In genomic region chr11:71935338-71935925, GRCh38 we compare ENCODE assay signal across 28 cellular contexts. TPM values are rescaled to one million over a fixed set of nuclear protein-coding genes. Genes with fewer than 3 reads are reported as not detected.
A peak's percentile ranks its signal among the peaks of the same experiment; 100 is the strongest.
DNase-seq lines count a peak whose midpoint lies in the region; ATAC-seq, FAIRE-seq and TF ChIP-seq lines count a peak whose summit lies in the region.
"Had no signal": no experiment of that assay in that cellular context is flagged by ENCODE, and none has a peak within 500 bp of the region (broad histone marks: within the 10 kb centered on the region; RNA-seq: fewer than 3 reads in every experiment).

No MANE protein-coding gene starts in this region.

- H3K79me2 ChIP-seq in Loucy (ENCODE audit: insufficient read depth, low read length), result peaks cover 75% of the 10 kb centered on the region

- POLR2A ChIA-PET in A549 (lab: Yijun Ruan, JAX), result no interaction called here

- no peaks in the 10 kb centered on the region for H3K9me3 ChIP-seq in A549
- H3K9me3 ChIP-seq in Loucy (ENCODE audit: insufficient read depth, low read depth, low read length), result no peaks in the 10 kb centered on the region
- no peaks in the 10 kb centered on the region for H3K9me3 ChIP-seq in testis
- H3K9me3 ChIP-seq: BE2C; BLaER1 treated with 17β-estradiol and CSF1 and Interleukin-3, amounts not matched to agents 10 nM and 100 nM had no signal

- TF ChIP-seq EP300 in A549 (IDR thresholded peaks at IDR 0.05), result no peak

- FAIRE-seq in A549 (lab: Jason Lieb, UNC), result no peak
- FAIRE-seq: A204.1, D721Med, GM12878, GM18507, H1 had no signal

- no peaks in the 10 kb centered on the region for H3F3A ChIP-seq in Loucy (ENCODE audit: low read depth)

- TF ChIP-seq POLR2A in A549 (IDR thresholded peaks at IDR 0.05; ENCODE audit: low read length), result no peak
- TF ChIP-seq POLR2A in testis (IDR thresholded peaks at IDR 0.05), result no peak

- peaks cover 65% of the 10 kb centered on the region for H3K4me1 Mint-ChIP-seq in chondrocyte (ENCODE audit: low read depth)

- WGBS in A549 (ENCODE audit: missing lambda C conversion rate), result 62% methylated on average over 4 of the region's 4 CpGs
- 87 to 89% methylated on average over 4 of the region's 4 CpGs for WGBS in testis, 2 donors

- H3K27ac Mint-ChIP-seq in chondrocyte (ENCODE audit: unreplicated experiment), result peak overlapping the region; percentile 27
- H3K27ac Mint-ChIP-seq: CD14-positive monocyte; CD4-positive, alpha-beta T cell had no signal

- peaks cover 3% of the 10 kb centered on the region; the same call in 1 of the 2 replicates for H3K36me3 ChIP-seq in Loucy (ENCODE audit: insufficient read depth, low read length)
- H3K36me3 ChIP-seq in testis (ENCODE audit: low read depth, missing control alignments), result no peaks in the 10 kb centered on the region

- H3K4me3 ChIP-seq in A549 (no peak overlapping the region), Loucy (ENCODE audit: low read length, poor library complexity, severe bottlenecking) (no peak overlapping the region), testis (no peak overlapping the region)
- H3K4me3 ChIP-seq: BLaER1 treated with 17β-estradiol and CSF1 and Interleukin-3, amounts not matched to agents 10 nM and 100 nM; GM23248 had no signal

- peaks cover 30% of the 10 kb centered on the region for H4K20me1 ChIP-seq in Loucy (ENCODE audit: insufficient read depth, low read length, poor library complexity, severe bottlenecking)

- no peak overlapping the region for H3K4me3 Mint-ChIP-seq in chondrocyte (ENCODE audit: unreplicated experiment)
- H3K4me3 Mint-ChIP-seq: CD14-positive monocyte; CD4-positive, alpha-beta T cell; CD8-positive, alpha-beta memory T cell had no signal

- no peak overlapping the region for H2AFZ ChIP-seq in Loucy (ENCODE audit: low read length)
- H2AFZ ChIP-seq: GM23248 had no signal

- ATAC-seq in A549, result no peak
- peak; percentile 51 for ATAC-seq in left lobe of liver
- ATAC-seq in GM21576 (IDR thresholded peaks at IDR 0.05; ENCODE audit: unreplicated experiment), result no peak
- ATAC-seq: GM12878 had no signal

- H3K4me2 ChIP-seq in A549, result peak overlapping the region; percentile 94
- peak overlapping the region; percentile 13 for H3K4me2 ChIP-seq in Loucy (ENCODE audit: low read depth, low read length, poor library complexity, severe bottlenecking)

- TF ChIP-seq RAD21 in A549 (conservative IDR thresholded peaks at IDR 0.05 in 1 of 2, IDR thresholded peaks at IDR 0.05 in 1 of 2), result no peak

- no peaks in the 10 kb centered on the region for H3K27me3 Mint-ChIP-seq in chondrocyte (ENCODE audit: low read depth)
- H3K27me3 Mint-ChIP-seq: CD4-positive, alpha-beta T cell; CD8-positive, alpha-beta memory T cell had no signal

- H3K27ac ChIP-seq in A549, result peak overlapping the region; percentile 76 to 83
- H3K27ac ChIP-seq in testis, result no peak overlapping the region
- H3K27ac ChIP-seq: 22Rv1; BLaER1 treated with 17β-estradiol and CSF1 and Interleukin-3, amounts not matched to agents 10 nM and 100 nM; GM23248 had no signal

- peaks cover 4% of the 10 kb centered on the region for H3K36me3 Mint-ChIP-seq in chondrocyte (ENCODE audit: low read depth)

- H3K9me3 Mint-ChIP-seq in chondrocyte (ENCODE audit: low read depth), result no peaks in the 10 kb centered on the region
- H3K9me3 Mint-ChIP-seq: CD14-positive monocyte; CD4-positive, alpha-beta T cell; CD8-positive, alpha-beta memory T cell had no signal

- intact Hi-C loops in testis (cut with DNase I; ENCODE audit: low total_unique reads), result no loop called here

- H3K27me3 ChIP-seq in Loucy (ENCODE audit: insufficient read depth, low read length, poor library complexity, severe bottlenecking), result no peaks in the 10 kb centered on the region
- H3K27me3 ChIP-seq in testis, result no peaks in the 10 kb centered on the region
- H3K27me3 ChIP-seq: BE2C; BLaER1 treated with 17β-estradiol and CSF1 and Interleukin-3, amounts not matched to agents 10 nM and 100 nM had no signal

- no peak overlapping the region for H3K9ac ChIP-seq in Loucy (ENCODE audit: low read depth, low read length, poor library complexity, severe bottlenecking)
- H3K9ac ChIP-seq: BLaER1 treated with 17β-estradiol and CSF1 and Interleukin-3, amounts not matched to agents 10 nM and 100 nM; GM23248 had no signal

- no peaks in the 10 kb centered on the region for H3K9me2 ChIP-seq in Loucy (replicated peaks; ENCODE audit: low read depth, low read length)

- CTCF ChIA-PET in A549 (lab: Yijun Ruan, JAX), result interaction anchor here (0.7 kb wide), 1 partner anchor 11 kb away, joined by 3 read pairs; no protein-coding TSS in a partner anchor

- TF ChIP-seq CTCF in A549 (IDR thresholded peaks at IDR 0.05) (no peak), Loucy (conservative IDR thresholded peaks at IDR 0.05; ENCODE audit: low read length) (no peak), chondrocyte (IDR thresholded peaks at IDR 0.05) (no peak), testis (IDR thresholded peaks at IDR 0.05) (no peak)

- peaks cover 100% of the 10 kb centered on the region for H3K4me1 ChIP-seq in A549
- peaks cover 31% of the 10 kb centered on the region for H3K4me1 ChIP-seq in Loucy (ENCODE audit: insufficient read depth, low read length, poor library complexity, severe bottlenecking)
- peaks cover 23% of the 10 kb centered on the region for H3K4me1 ChIP-seq in testis

- DNase-seq in A549 (ENCODE audit: low read depth in 1 of 2, low spot score in 1 of 2) (no peak), chondrocyte (ENCODE audit: low spot score) (no peak), left lobe of liver (ENCODE audit: low spot score) (no peak), NCI-H146 treated with DMSO at 0.1 percent for 48 hours (lab: John Stamatoyannopoulos, UW; ENCODE audit: unreplicated experiment) (no peak), testis (no peak), NCI-H2081 treated with DMSO at 0.1 percent for 48 hours (lab: John Stamatoyannopoulos, UW) (no peak)
- DNase-seq: ACHN; AML-193; BE2C; CD4-positive, alpha-beta T cell; CD8-positive, alpha-beta memory T cell; DMS 273 treated with DMSO at 0.1 percent for 48 hours; DMS79; EL; GDM1; GM23248; H7; HCEC 1CT had no signal

TF ChIP-seq in A549, 52 proteins besides CTCF, POLR2A, EP300 and RAD21:
- TF ChIP-seq ZFP36 (IDR thresholded peaks at IDR 0.05; ENCODE audit: borderline replicate concordance, partially characterized antibody), result no peak
- TF ChIP-seq CHD2 (IDR thresholded peaks at IDR 0.05; ENCODE audit: low read length, partially characterized antibody), result no peak
- no peak for TF ChIP-seq MAFK (IDR thresholded peaks at IDR 0.05; ENCODE audit: partially characterized antibody)

RNA-seq across cellular contexts. Expression of gene RNF121, which starts 6.6 kb away (rescaled TPM):
- polyA plus RNA-seq in A549 (2011; rRNA removed) (102 and 105 TPM in 2 replicates), A549 (2017; fragmentation: RNase III; extraction: RNeasy Plus Mini Kit Qiagen cat#74134 plus additional on column Dnase treatment) (79.0 to 87.2 TPM (median 80.3 TPM) in 3 replicates), testis (ENCODE audit: insufficient read depth, low read depth, low replicate concordance) (54.4 TPM)
- 81.5 and 94.2 TPM in 2 replicates for polyA plus RNA-seq in A549 (2012; cell fraction: cytosol; rRNA removed)
- polyA plus RNA-seq in A549 (2012; cell fraction: nucleus; rRNA removed), result 108 and 144 TPM in 2 replicates
- 132 and 152 TPM in 2 replicates for polyA minus RNA-seq in A549 (2011; rRNA and poly(A)+ RNA removed)
- total RNA-seq in chondrocyte (63.2 to 97.1 TPM (median 64.2 TPM) in 3 replicates), left lobe of liver (18.5 TPM), testis (10 to 100 TPM; 51.7 to 72.5 TPM)

RNA-seq across cellular contexts. Expression of gene XNDC1N, which starts 7.0 kb away (rescaled TPM):
- polyA plus RNA-seq in A549 (2011; rRNA removed) (6.9 and 7.6 TPM in 2 replicates), A549 (2017; fragmentation: RNase III; extraction: RNeasy Plus Mini Kit Qiagen cat#74134 plus additional on column Dnase treatment) (4.3 to 5.0 TPM (median 4.9 TPM) in 3 replicates), testis (ENCODE audit: insufficient read depth, low read depth, low replicate concordance) (5.0 TPM)
- 3.5 and 5.2 TPM in 2 replicates for polyA plus RNA-seq in A549 (2012; cell fraction: cytosol; rRNA removed)
- 4.0 and 9.9 TPM in 2 replicates for polyA plus RNA-seq in A549 (2012; cell fraction: nucleus; rRNA removed)
- polyA minus RNA-seq in A549 (2011; rRNA and poly(A)+ RNA removed), result 27.9 and 28.7 TPM in 2 replicates
- total RNA-seq in chondrocyte (5.1 to 10.7 TPM (median 6.1 TPM) in 3 replicates), left lobe of liver (3.4 TPM), testis (10 to 100 TPM in 1 of 2 donors, 1 to 10 TPM in 1; 9.0 to 14.5 TPM)

RNA-seq across cellular contexts. Expression of gene DEFB131B, which starts 57.2 kb away (rescaled TPM):
- polyA plus RNA-seq in A549 (2011; rRNA removed), result not detected in 2 replicates
- not detected in 2 replicates for polyA plus RNA-seq in A549 (2012; cell fraction: cytosol; rRNA removed)
- not detected in 2 replicates for polyA plus RNA-seq in A549 (2012; cell fraction: nucleus; rRNA removed)
- not detected in 3 replicates for polyA plus RNA-seq in A549 (2017; fragmentation: RNase III; extraction: RNeasy Plus Mini Kit Qiagen cat#74134 plus additional on column Dnase treatment)
- not detected in 2 replicates for polyA minus RNA-seq in A549 (2011; rRNA and poly(A)+ RNA removed)
- not detected in 3 replicates for total RNA-seq in chondrocyte
- total RNA-seq in left lobe of liver, result not detected
- total RNA-seq in testis, result not detected
- polyA plus RNA-seq in testis (ENCODE audit: insufficient read depth, low read depth, low replicate concordance), result not detected
- total RNA-seq: CD4-positive, alpha-beta T cell; CD8-positive, alpha-beta memory T cell; GM12878; GM23248; H1; H7 had no signal
- polyA plus RNA-seq: CD14-positive monocyte; CD8-positive, alpha-beta memory T cell; GM12878; GM23248; H1 had no signal

Comparison
In these comparisons a context has a peak if more than half of its experiments do, and no peak if none do; other contexts are left out.
1. H3K27ac ChIP-seq: peak in A549 (2 of 2); none in testis (0 of 2).